8 cellular contexts compared by ENCODE assay signal in genomic region chr9:135282001-135282731, GRCh38.
DNase-seq lines count a peak whose midpoint lies in the region; ATAC-seq, FAIRE-seq and TF ChIP-seq lines count a peak whose summit lies in the region.

No MANE protein-coding gene starts in this region.

- no peaks in the 10 kb centered on the region for H3K9me2 ChIP-seq in HCT116 (ENCODE audit: insufficient read depth)

- peak; percentile 27 for DNase-seq in HCT116 (ENCODE audit: low read depth, low spot score)
- peak; percentile 90 for DNase-seq in NCI-H2196 (lab: John Stamatoyannopoulos, UW; ENCODE audit: unreplicated experiment)
- DNase-seq in posterior cingulate gyrus: peak; percentile 58 to 96 (median 74)
- no peak for DNase-seq in activated naive CD4-positive, alpha-beta T cell treated with anti-CD3 and anti-CD28 coated beads, Interleukin-2, amount 10 ng/mL, durations not matched to agents 7 days and 5 days
- DNase-seq in GM13977 (ENCODE audit: low spot score): no peak
- no peak for DNase-seq in D721Med (ENCODE audit: insufficient read length, low spot score)

- no peak overlapping the region for H3K4me3 Mint-ChIP-seq in activated naive CD4-positive, alpha-beta T cell treated with anti-CD3 and anti-CD28 coated beads, Interleukin-2, amount 10 ng/mL, durations not matched to agents 7 days and 5 days

- H2AFZ ChIP-seq in HCT116 (ENCODE audit: low read depth, low read length, poor library complexity, severe bottlenecking): no peak overlapping the region

- POLR2A ChIA-PET in HCT116 (lab: Charles Lee): no interaction called here

- no peaks in the 10 kb centered on the region for H4K20me1 ChIP-seq in HCT116 (ENCODE audit: insufficient read depth)

- no peak overlapping the region for H3K4me3 ChIP-seq in HCT116 (replicated peaks in 1 of 2; ENCODE audit: low read depth in 1 of 2, low read length in 2 of 2)

- peaks cover under 1% of the 10 kb centered on the region for H3K36me3 Mint-ChIP-seq in activated naive CD4-positive, alpha-beta T cell treated with anti-CD3 and anti-CD28 coated beads, Interleukin-2, amount 10 ng/mL, durations not matched to agents 7 days and 5 days

- BruUV-seq in HCT116 (replicated peaks; lab: Mats Ljungman, UMichigan): no TSS peak

- peaks cover 9% of the 10 kb centered on the region for H3K9me3 Mint-ChIP-seq in activated naive CD4-positive, alpha-beta T cell treated with anti-CD3 and anti-CD28 coated beads, Interleukin-2, amount 10 ng/mL, durations not matched to agents 7 days and 5 days

- H3K79me2 ChIP-seq in HCT116 (ENCODE audit: insufficient read depth, low read length): no peaks in the 10 kb centered on the region

- H3K9ac ChIP-seq in HCT116 (ENCODE audit: low read length): no peak overlapping the region

- H3K27ac ChIP-seq in HCT116 (ENCODE audit: low read depth, low read length) (no peak overlapping the region), cingulate gyrus (ENCODE audit: low read depth, low read length) (peak overlapping the region; percentile 39)

- no peaks in the 10 kb centered on the region for H3K4me1 Mint-ChIP-seq in activated naive CD4-positive, alpha-beta T cell treated with anti-CD3 and anti-CD28 coated beads, Interleukin-2, amount 10 ng/mL, durations not matched to agents 7 days and 5 days

- RAD21 ChIA-PET in HCT116 (lab: Charles Lee; ENCODE audit: low non-redundant PET in 1 of 2, low total read pairs in 2 of 2, uncharacterized antibody in 2 of 2, unreplicated experiment in 2 of 2): no interaction called here

- peak overlapping the region; percentile 56 for H3K4me2 ChIP-seq in HCT116 (ENCODE audit: low read length)

- CTCF ChIA-PET in HCT116 (lab: Charles Lee): interaction anchor here (0.9 kb wide), 1 partner anchor 12 kb away, joined by 5 read pairs; no protein-coding TSS in a partner anchor
- CTCF ChIA-PET in activated naive CD4-positive, alpha-beta T cell treated with anti-CD3 and anti-CD28 coated beads, Interleukin-2, amount 10 ng/mL, durations not matched to agents 7 days and 5 days (lab: Charles Lee): no interaction called here

- H3K27ac Mint-ChIP-seq in activated naive CD4-positive, alpha-beta T cell treated with anti-CD3 and anti-CD28 coated beads, Interleukin-2, amount 10 ng/mL, durations not matched to agents 7 days and 5 days: no peak overlapping the region

- peaks cover 6% of the 10 kb centered on the region; the same call in 1 of the 2 replicates for H3K27me3 ChIP-seq in HCT116 (ENCODE audit: insufficient read depth, low read length)

- intact Hi-C loops in HCT116 (cut with micrococcal nuclease) (no loop called here), posterior cingulate gyrus (cut with DNase I) (no loop called here)

- peak; percentile 86 for ATAC-seq in HCT116
- no peak for ATAC-seq in activated CD4-positive, CD25-positive, alpha-beta regulatory T cell treated with anti-CD3 and anti-CD28 coated beads, Interleukin-2, amount 50 U/mL, for 24 hours

- H3K9me3 ChIP-seq in HCT116 (ENCODE audit: control insufficient read depth in 1 of 2, insufficient read depth in 1 of 2, low read depth in 1 of 2, low read length in 2 of 2): no peaks in the 10 kb centered on the region

- H3K36me3 ChIP-seq in HCT116 (ENCODE audit: control insufficient read depth in 1 of 2, insufficient read depth in 2 of 2, low read length in 2 of 2): no peaks in the 10 kb centered on the region

- FAIRE-seq in D721Med (lab: Jason Lieb, UNC): no peak

- in situ Hi-C loops in GM13977 (cut with MboI; ENCODE audit: low pct_unique_long_range_greater_than_20kb, low sequenced_read_pairs, unreplicated experiment): no loop called here

- TF ChIP-seq CTCF in HCT116 (IDR thresholded peaks at IDR 0.05 in 2 of 3, conservative IDR thresholded peaks at IDR 0.05 in 1 of 3; ENCODE audit: borderline replicate concordance in 1 of 3, insufficient read depth in 1 of 3, low read depth in 2 of 3, low read length in 2 of 3) (no peak), GM13977 (IDR thresholded peaks at IDR 0.05; ENCODE audit: extremely low read depth, insufficient read depth, missing control alignments) (no peak), D721Med (IDR thresholded peaks at IDR 0.05; ENCODE audit: insufficient read depth, missing control alignments) (no peak)

- H3K4me1 ChIP-seq in HCT116 (ENCODE audit: control insufficient read depth in 1 of 2, insufficient read depth in 2 of 2, low read length in 2 of 2): peaks cover 6 to 8% of the 10 kb centered on the region in 2 experiments; a peak in 3 of 4 replicates

- TF ChIP-seq RAD21 in HCT116 (IDR thresholded peaks at IDR 0.05; ENCODE audit: low read depth): no peak

- no peaks in the 10 kb centered on the region for H3K27me3 Mint-ChIP-seq in activated naive CD4-positive, alpha-beta T cell treated with anti-CD3 and anti-CD28 coated beads, Interleukin-2, amount 10 ng/mL, durations not matched to agents 7 days and 5 days

- no peak for TF ChIP-seq POLR2A in HCT116 (IDR thresholded peaks at IDR 0.05; ENCODE audit: borderline replicate concordance, extremely low read depth, insufficient read depth, insufficient read length)

TF ChIP-seq in HCT116, 20 proteins besides CTCF, POLR2A, EP300 and RAD21:
- peak; percentile 16; the same call in 1 of the 2 replicates for TF ChIP-seq POLR2AphosphoS5 (IDR thresholded peaks at IDR 0.05; ENCODE audit: low read depth, low read length)
- TF ChIP-seq TCF7L2 (IDR thresholded peaks at IDR 0.05; ENCODE audit: borderline replicate concordance, extremely low read depth, insufficient read depth, insufficient read length): peak; percentile 48
- TF ChIP-seq EZH2 (IDR thresholded peaks at IDR 0.05): no peak
- no peak for TF ChIP-seq CEBPB (IDR thresholded peaks at IDR 0.05; ENCODE audit: low read depth)

Comparison
In these comparisons a context has a peak if more than half of its experiments do, and no peak if none do; other contexts are left out.
1. DNase-seq: peak in HCT116 (single experiment), NCI-H2196 (single experiment) and posterior cingulate gyrus (10 of 10); none in activated naive CD4-positive, alpha-beta T cell treated with anti-CD3 and anti-CD28 coated beads, Interleukin-2, amount 10 ng/mL, durations not matched to agents 7 days and 5 days (single experiment), GM13977 (single experiment) and D721Med (single experiment).